ENCODE assay signal across 20 cellular contexts in genomic region chr7:148021507-148022045, GRCh38.
DNase-seq lines count a peak whose midpoint lies in the region; ATAC-seq, FAIRE-seq and TF ChIP-seq lines count a peak whose summit lies in the region.
"Had no signal": no experiment of that assay in that cellular context is flagged by ENCODE, and none has a peak within 500 bp of the region (broad histone marks: within the 10 kb centered on the region; RNA-seq: fewer than 3 reads in every experiment).

No MANE protein-coding gene starts in this region.

- H3K79me2 ChIP-seq in H1 (ENCODE audit: control insufficient read depth in 1 of 2, insufficient read depth in 2 of 2, low read length in 2 of 2): no peaks in the 10 kb centered on the region

- no peaks in the 10 kb centered on the region; a peak in 1 of 4 replicates for H3K9me3 ChIP-seq in H1 (ENCODE audit: insufficient read depth in 2 of 2, low read depth in 1 of 2, low read length in 1 of 2)
- no peaks in the 10 kb centered on the region for H3K9me3 ChIP-seq in right lobe of liver
- H3K9me3 ChIP-seq: BE2C had no signal

- H3K27ac ChIP-seq in H1 (ENCODE audit: low read depth, low read length): no peak overlapping the region
- no peak overlapping the region for H3K27ac ChIP-seq in right lobe of liver
- H3K27ac ChIP-seq: GM23248, HL-60 had no signal

- H3K79me1 ChIP-seq in H1 (ENCODE audit: low read depth, low read length): no peaks in the 10 kb centered on the region

- H2BK15ac ChIP-seq in H1 (ENCODE audit: low read length): no peak overlapping the region

- no peak overlapping the region for H3K14ac ChIP-seq in H1 (ENCODE audit: insufficient read length)

- peak overlapping the region; percentile 4; the same call in 1 of the 2 replicates for H2AK5ac ChIP-seq in H1 (ENCODE audit: low read depth, low read length)

- TF ChIP-seq RAD21 in H1 (IDR thresholded peaks at IDR 0.05 in 1 of 2, conservative IDR thresholded peaks at IDR 0.05 in 1 of 2; ENCODE audit: low read depth in 2 of 2, low read length in 2 of 2): no peak

- TF ChIP-seq EP300 in H1 (IDR thresholded peaks at IDR 0.05; ENCODE audit: borderline replicate concordance in 1 of 2, low read depth in 2 of 2, low read length in 2 of 2): no peak

- no peak overlapping the region for H2AFZ ChIP-seq in H1 (ENCODE audit: low read length)
- H2AFZ ChIP-seq: GM23248 had no signal

- no peak overlapping the region for H4K5ac ChIP-seq in H1 (ENCODE audit: insufficient read length, low read depth, low read length)

- peak overlapping the region; percentile 47 for H3K27ac Mint-ChIP-seq in progenitor cell of endocrine pancreas
- H3K27ac Mint-ChIP-seq: CD4-positive, CD25-positive, alpha-beta regulatory T cell; CD8-positive, alpha-beta memory T cell had no signal

- POLR2A ChIA-PET in H1 (lab: Charles Lee; ENCODE audit: partially characterized antibody): interaction anchor here (0.8 kb wide), 1 partner anchor 188 kb away, joined by 3 read pairs; no protein-coding TSS in a partner anchor

- H3K4me3 Mint-ChIP-seq in progenitor cell of endocrine pancreas (ENCODE audit: low read depth): no peak overlapping the region
- H3K4me3 Mint-ChIP-seq: CD4-positive, CD25-positive, alpha-beta regulatory T cell; CD8-positive, alpha-beta memory T cell had no signal

- H3K56ac ChIP-seq in H1 (replicated peaks; ENCODE audit: insufficient read length, low read depth, low read length): no peak overlapping the region

- TF ChIP-seq POLR2A in H1 (IDR thresholded peaks at IDR 0.05; ENCODE audit: control extremely low read depth in 1 of 2, low read depth in 2 of 2, low read length in 2 of 2): no peak
- TF ChIP-seq POLR2A in right lobe of liver (IDR thresholded peaks at IDR 0.05): no peak

- H3K36me3 ChIP-seq in H1 (ENCODE audit: control insufficient read depth in 2 of 4, insufficient read depth in 4 of 4, low read length in 3 of 4) (no peaks in the 10 kb centered on the region), right lobe of liver (no peaks in the 10 kb centered on the region)
- H3K36me3 ChIP-seq: BE2C had no signal

- DNase-seq in H1 (ENCODE audit: low read depth in 1 of 2, low spot score in 2 of 2): no peak
- DNase-seq in iPS-NIHi7 (ENCODE audit: extremely low spot score): peak; percentile 24
- no peak for DNase-seq in progenitor cell of endocrine pancreas (ENCODE audit: low spot score, unreplicated experiment)
- DNase-seq in right lobe of liver: no peak
- no peak for DNase-seq in DMS153 treated with DMSO at 0.1 percent for 48 hours (lab: John Stamatoyannopoulos, UW; ENCODE audit: unreplicated experiment)
- DNase-seq: ACHN; BE2C; C1 segment of cervical spinal cord; CD4-positive, CD25-positive, alpha-beta regulatory T cell; CD8-positive, alpha-beta memory T cell; COR-L47; DMS 273 treated with DMSO at 0.1 percent for 48 hours; GM23248; H7 had no signal

- peaks cover 6% of the 10 kb centered on the region for H3K27me3 Mint-ChIP-seq in progenitor cell of endocrine pancreas
- H3K27me3 Mint-ChIP-seq: CD4-positive, CD25-positive, alpha-beta regulatory T cell; CD8-positive, alpha-beta memory T cell had no signal

- H3K4me2 ChIP-seq in H1 (ENCODE audit: insufficient read depth in 1 of 2, low read depth in 2 of 2, low read length in 2 of 2): peak overlapping the region in 1 of 2 experiments; percentile 24; a peak in 2 of 4 replicates

- peak overlapping the region; percentile 60; the same call in 1 of the 2 replicates for H2BK5ac ChIP-seq in H1 (ENCODE audit: low read depth, low read length)

- no peak overlapping the region for H3K4ac ChIP-seq in H1 (replicated peaks; ENCODE audit: insufficient read length, low read depth, low read length)

- H4K8ac ChIP-seq in H1 (ENCODE audit: extremely low read depth, insufficient read depth, low read length): no peak overlapping the region

- H3K9me3 Mint-ChIP-seq in progenitor cell of endocrine pancreas (ENCODE audit: low read depth): peaks cover 5% of the 10 kb centered on the region

- peak overlapping the region; percentile 57 for H2BK20ac ChIP-seq in H1 (ENCODE audit: low read length)

- H3K23ac ChIP-seq in H1 (ENCODE audit: insufficient read length): no peak overlapping the region

- no peaks in the 10 kb centered on the region for H3K36me3 Mint-ChIP-seq in progenitor cell of endocrine pancreas (ENCODE audit: insufficient read depth)
- H3K36me3 Mint-ChIP-seq: CD4-positive, CD25-positive, alpha-beta regulatory T cell; CD8-positive, alpha-beta memory T cell had no signal

- peaks cover 1 to 17% (median 8%) of the 10 kb centered on the region in 4 experiments; a peak in 5 of 7 replicates for H3K4me1 ChIP-seq in H1 (replicated peaks in 1 of 4; ENCODE audit: control insufficient read depth in 3 of 4, insufficient read depth in 4 of 4, low read length in 3 of 4)
- no peaks in the 10 kb centered on the region for H3K4me1 ChIP-seq in right lobe of liver
- H3K4me1 ChIP-seq: BE2C had no signal

- no peak for ATAC-seq in right lobe of liver
- no peak for ATAC-seq in HG03342 (IDR thresholded peaks at IDR 0.05; ENCODE audit: unreplicated experiment)

- H3K18ac ChIP-seq in H1 (ENCODE audit: extremely low read depth, low read length): peak overlapping the region; percentile 65; the same call in 1 of the 2 replicates

- H4K20me1 ChIP-seq in H1 (replicated peaks in 1 of 2; ENCODE audit: control insufficient read depth in 1 of 2, insufficient read depth in 2 of 2, low read length in 2 of 2): no peaks in the 10 kb centered on the region

- CTCF ChIA-PET in H1 (lab: Charles Lee; ENCODE audit: partially characterized antibody): interaction anchor here (0.6 to 1.4 kb wide), 2 partner anchors 19 to 570 kb away, joined by 4 read pairs; no protein-coding TSS in a partner anchor

- no peak for FAIRE-seq in H1 (lab: Jason Lieb, UNC)
- FAIRE-seq: A204.1, G401.6, GM12891, GM19239 had no signal

- H3K27me3 ChIP-seq in H1 (replicated peaks in 1 of 4; ENCODE audit: control insufficient read depth in 3 of 4, extremely low read depth in 1 of 4, insufficient read depth in 3 of 4, low read length in 3 of 4) (peaks cover 0 to 23% (median 14%) of the 10 kb centered on the region in 4 experiments; a peak in 5 of 7 replicates), right lobe of liver (no peaks in the 10 kb centered on the region)
- H3K27me3 ChIP-seq: BE2C had no signal

- H2BK120ac ChIP-seq in H1 (replicated peaks; ENCODE audit: low read depth, low read length): peak overlapping the region; percentile 51

- H2BK12ac ChIP-seq in H1 (ENCODE audit: low read depth, low read length): peak overlapping the region; percentile 79; the same call in 1 of the 2 replicates

- intact Hi-C loops in right lobe of liver (cut with DNase I): no loop called here

- H3K23me2 ChIP-seq in H1 (ENCODE audit: low read depth, low read length): no peaks in the 10 kb centered on the region

- TF ChIP-seq CTCF in H1 (IDR thresholded peaks at IDR 0.05; ENCODE audit: control extremely low read depth in 1 of 3, insufficient read depth in 1 of 3, low read depth in 1 of 3, low read length in 3 of 3) (no peak), progenitor cell of endocrine pancreas (IDR thresholded peaks at IDR 0.05; ENCODE audit: unreplicated experiment) (no peak), right lobe of liver (IDR thresholded peaks at IDR 0.05) (no peak)

- no peaks in the 10 kb centered on the region for H3K4me1 Mint-ChIP-seq in progenitor cell of endocrine pancreas (ENCODE audit: low read depth)
- H3K4me1 Mint-ChIP-seq: CD4-positive, CD25-positive, alpha-beta regulatory T cell; CD8-positive, alpha-beta memory T cell had no signal

- peak overlapping the region in 1 of 4 experiments; percentile 12; a peak in 1 of 8 replicates for H3K4me3 ChIP-seq in H1 (ENCODE audit: extremely low read depth in 1 of 4, insufficient read depth in 2 of 4, low read depth in 3 of 4, low read length in 4 of 4)
- no peak overlapping the region for H3K4me3 ChIP-seq in right lobe of liver
- H3K4me3 ChIP-seq: GM23248 had no signal

- 77% methylated on average over 17 of the region's 17 CpGs; no CpG with 5 or more reads in 1 of the 2 experiments for WGBS in H1 (ENCODE audit: extremely low coverage in 1 of 2, insufficient coverage in 1 of 2, insufficient read length in 1 of 2, insufficient replicate concordance in 2 of 2, low coverage in 1 of 2, low lambda C conversion rate in 2 of 2, missing lambda C conversion rate in 1 of 2), 2 experiments
- 66% methylated on average over 7 of the region's 17 CpGs for WGBS in right lobe of liver (ENCODE audit: insufficient coverage, low coverage, low lambda C conversion rate, missing lambda C conversion rate)

- no peak overlapping the region for H3K9ac ChIP-seq in H1 (replicated peaks in 1 of 4; ENCODE audit: extremely low read depth in 1 of 4, low read depth in 3 of 4, low read length in 3 of 4)
- H3K9ac ChIP-seq: GM23248 had no signal

- H4K91ac ChIP-seq in H1 (replicated peaks; ENCODE audit: insufficient read length, low read length): peak overlapping the region; percentile 54

TF ChIP-seq in H1, 55 proteins besides CTCF, POLR2A, EP300 and RAD21:
- TF ChIP-seq TEAD4 (IDR thresholded peaks at IDR 0.05; ENCODE audit: low read depth, low read length) (peak; percentile 94), SIRT6 (IDR thresholded peaks at IDR 0.05; ENCODE audit: low read length) (no peak), HDAC2 (IDR thresholded peaks at IDR 0.05; ENCODE audit: borderline replicate concordance in 1 of 2, low read depth in 2 of 2, low read length in 2 of 2) (0 out of 4 replicates have a peak, but pooled peaks of 1 of the 2 experiments have one; percentile 40), KDM1A (IDR thresholded peaks at IDR 0.05; ENCODE audit: borderline replicate concordance, low read length) (no peak), ASH2L (IDR thresholded peaks at IDR 0.05; ENCODE audit: low read length) (no peak), RBBP5 (IDR thresholded peaks at IDR 0.05; ENCODE audit: borderline replicate concordance, low read depth, low read length) (0 out of 2 replicates have a peak, but pooled peaks have one; percentile 38), NANOG (IDR thresholded peaks at IDR 0.05; ENCODE audit: insufficient read depth, low read depth, low read length, poor library complexity, severe bottlenecking) (no peak), GTF2F1 (IDR thresholded peaks at IDR 0.05; ENCODE audit: borderline replicate concordance, low read depth, low read length) (no peak)
